ENCODE assay signal across 12 cellular contexts in genomic region chr17:14211778-14212177, GRCh38. TPM values are rescaled to one million over a fixed set of nuclear protein-coding genes. Genes with fewer than 3 reads are reported as not detected.
DNase-seq lines count a peak whose midpoint lies in the region; ATAC-seq and TF ChIP-seq lines count a peak whose summit lies in the region.
"Had no signal": no experiment of that assay in that cellular context is flagged by ENCODE, and none has a peak within 500 bp of the region (broad histone marks: within the 10 kb centered on the region; RNA-seq: fewer than 3 reads in every experiment).

No MANE protein-coding gene starts in this region.

- peak overlapping the region in 1 of 2 donors; percentile 58 for H3K27ac Mint-ChIP-seq in activated naive CD4-positive, alpha-beta T cell treated with anti-CD3 and anti-CD28 coated beads, Interleukin-2, amount 50 U/mL, for 72 hours

- H3K9me3 Mint-ChIP-seq in activated naive CD4-positive, alpha-beta T cell treated with anti-CD3 and anti-CD28 coated beads, Interleukin-2, amount 50 U/mL, for 72 hours, result no peaks in the 10 kb centered on the region

- H3K36me3 Mint-ChIP-seq in activated naive CD4-positive, alpha-beta T cell treated with anti-CD3 and anti-CD28 coated beads, Interleukin-2, amount 50 U/mL, for 72 hours, result peaks cover 13 to 36% of the 10 kb centered on the region in 2 donors

- peak; percentile 12 for TF ChIP-seq CTCF in kidney epithelial cell (IDR thresholded peaks at IDR 0.05; ENCODE audit: insufficient read depth, low read length, poor library complexity, severe bottlenecking)

- H3K4me3 ChIP-seq in kidney epithelial cell (ENCODE audit: low read depth, low read length), result no peak overlapping the region
- H3K4me3 ChIP-seq: pancreas, thoracic aorta had no signal

- H3K36me3 ChIP-seq in kidney epithelial cell (ENCODE audit: control insufficient read depth, insufficient read depth, low read length), result no peaks in the 10 kb centered on the region
- H3K36me3 ChIP-seq: thoracic aorta had no signal

- peak; percentile 11 to 53 for ATAC-seq in activated naive CD4-positive, alpha-beta T cell treated with anti-CD3 and anti-CD28 coated beads, Interleukin-2, amount 50 U/mL, for 72 hours
- ATAC-seq in HG03439 (IDR thresholded peaks at IDR 0.05; ENCODE audit: unreplicated experiment), result no peak
- no peak for ATAC-seq in GM21515 (IDR thresholded peaks at IDR 0.05; ENCODE audit: unreplicated experiment)

- DNase-seq in stimulated activated CD4-positive, alpha-beta T cell treated with anti-CD3 and anti-CD28 coated beads, Interleukin-15, amount 100 ng/mL, for 24 hours, result peak; percentile 55
- DNase-seq in stimulated activated CD4-positive, alpha-beta T cell treated with anti-CD3 and anti-CD28 coated beads, Interleukin-2, amount 100 ng/mL, for 48 hours, result no peak
- DNase-seq in activated naive CD4-positive, alpha-beta T cell treated with anti-CD3 and anti-CD28 coated beads, Interleukin-2, amount 50 U/mL, for 72 hours (ENCODE audit: low spot score in 2 of 2), result no peak
- DNase-seq in kidney epithelial cell (ENCODE audit: low read depth), result no peak
- no peak for DNase-seq in COR-L47 (lab: John Stamatoyannopoulos, UW)
- no peak for DNase-seq in effector CD4-positive, alpha-beta T cell
- DNase-seq: DMS79 treated with DMSO at 0.1 percent for 48 hours, NCI-H1930 had no signal

- H3K27me3 ChIP-seq in kidney epithelial cell (ENCODE audit: control insufficient read depth, insufficient read depth, low read length), result no peaks in the 10 kb centered on the region
- H3K27me3 ChIP-seq: pancreas had no signal

RNA-seq across cellular contexts. Expression of gene CDRT15, which starts 24.9 kb away (rescaled TPM):
- total RNA-seq in activated naive CD4-positive, alpha-beta T cell treated with anti-CD3 and anti-CD28 coated beads, Interleukin-2, amount 50 U/mL, for 72 hours, result not detected
- not detected in 2 replicates for total RNA-seq in kidney epithelial cell
- total RNA-seq: pancreas, thoracic aorta had no signal

Comparison
In these comparisons a context has a peak if more than half of its experiments do, and no peak if none do; other contexts are left out.
1. ATAC-seq: peak in activated naive CD4-positive, alpha-beta T cell treated with anti-CD3 and anti-CD28 coated beads, Interleukin-2, amount 50 U/mL, for 72 hours (2 of 2); none in HG03439 (single experiment) and GM21515 (single experiment).